19 cellular contexts compared by ENCODE assay signal in genomic region chr10:110779489-110779888, GRCh38.
DNase-seq lines count a peak whose midpoint lies in the region; ATAC-seq lines count a peak whose summit lies in the region.
"Had no signal": no experiment of that assay in that cellular context is flagged by ENCODE, and none has a peak within 500 bp of the region (broad histone marks: within the 10 kb centered on the region; RNA-seq: fewer than 3 reads in every experiment).

No MANE protein-coding gene starts in this region.

- ATAC-seq in activated T-cell treated with anti-CD3 and anti-CD28 coated beads, Interleukin-2, amount 50 U/mL, for 4 hours: peak in 1 of 2 donors; percentile 56
- peak; percentile 65 for ATAC-seq in HG02885 (IDR thresholded peaks at IDR 0.05; ENCODE audit: poor library complexity, unreplicated experiment)
- ATAC-seq: body of pancreas, foreskin keratinocyte, lower lobe of right lung had no signal

- no peak overlapping the region for H3K27ac ChIP-seq in mesenchymal stem cell (ENCODE audit: low read length, poor library complexity, severe bottlenecking)
- H3K27ac ChIP-seq: body of pancreas, C4-2B, foreskin keratinocyte, lower lobe of right lung, PC-9, suprapubic skin, uterus had no signal

- H3K4ac ChIP-seq in mesenchymal stem cell (ENCODE audit: low read depth in 1 of 2, low read length in 2 of 2): no peak overlapping the region

- H3K4me2 ChIP-seq in mesenchymal stem cell (ENCODE audit: low read length, poor library complexity, severe bottlenecking): no peak overlapping the region
- H3K4me2 ChIP-seq: PC-9 had no signal

- no peak overlapping the region for H2BK120ac ChIP-seq in mesenchymal stem cell (ENCODE audit: low read depth, low read length)

- in situ Hi-C loops in G401 (cut with HindIII; ENCODE audit: low sequenced_read_pairs): no loop called here

- WGBS in mesenchymal stem cell: 93% methylated on average over 3 of the region's 3 CpGs

- H2BK12ac ChIP-seq in mesenchymal stem cell (ENCODE audit: low read length in 2 of 2): no peak overlapping the region

- H3K9ac ChIP-seq in mesenchymal stem cell (ENCODE audit: low read length): no peak overlapping the region

- DNase-seq in activated T-cell treated with anti-CD3 and anti-CD28 coated beads, Interleukin-2, amount 50 U/mL, for 4 hours: peak; percentile 21
- no peak for DNase-seq in activated T-cell treated with anti-CD3 and anti-CD28 coated beads for 4 hours
- peak; percentile 46 for DNase-seq in G401 (ENCODE audit: low spot score)
- DNase-seq in cerebellar cortex (ENCODE audit: low spot score): peak; percentile 31
- DNase-seq in EL: no peak
- no peak for DNase-seq in mesenchymal stem cell
- DNase-seq: body of pancreas; effector CD8-positive, alpha-beta T cell; foreskin keratinocyte; HCEC 1CT; lower lobe of right lung; NCI-H187 treated with DMSO at 0.1 percent for 48 hours; NCI-H345; PC-9; SIG-M5; uterus had no signal

- H4K91ac ChIP-seq in mesenchymal stem cell (ENCODE audit: low read length): no peak overlapping the region

- no peak overlapping the region for H4K8ac ChIP-seq in mesenchymal stem cell (ENCODE audit: low read length)

- no peaks in the 10 kb centered on the region for H3K36me3 ChIP-seq in mesenchymal stem cell (ENCODE audit: control insufficient read depth in 1 of 2, insufficient read depth in 2 of 2, low read depth in 1 of 2, low read length in 2 of 2)
- H3K36me3 ChIP-seq: lower lobe of right lung, suprapubic skin, uterus had no signal

- no peaks in the 10 kb centered on the region for H3K27me3 Mint-ChIP-seq in activated T-cell treated with anti-CD3 and anti-CD28 coated beads, Interleukin-2, amount 50 U/mL, for 4 hours (ENCODE audit: low read depth)

- H2BK15ac ChIP-seq in mesenchymal stem cell (ENCODE audit: low read depth, poor library complexity, severe bottlenecking): no peak overlapping the region

- H2BK5ac ChIP-seq in mesenchymal stem cell (ENCODE audit: low read depth, low read length, poor library complexity, severe bottlenecking): no peak overlapping the region

- H2AK5ac ChIP-seq in mesenchymal stem cell (ENCODE audit: low read length, severe bottlenecking): no peak overlapping the region

- H3K79me1 ChIP-seq in mesenchymal stem cell (replicated peaks; ENCODE audit: low read length, poor library complexity, severe bottlenecking): no peaks in the 10 kb centered on the region

- no peak overlapping the region for H3K4me3 ChIP-seq in mesenchymal stem cell (ENCODE audit: insufficient read depth in 1 of 2, low read depth in 1 of 2, low read length in 2 of 2)
- H3K4me3 ChIP-seq: body of pancreas, lower lobe of right lung, PC-9, suprapubic skin, uterus had no signal

- H3K4me1 ChIP-seq in mesenchymal stem cell (ENCODE audit: control insufficient read depth, insufficient read depth, low read depth, low read length): no peaks in the 10 kb centered on the region
- H3K4me1 ChIP-seq: foreskin keratinocyte, uterus had no signal

- peaks cover 2% of the 10 kb centered on the region for H3K9me3 Mint-ChIP-seq in activated T-cell treated with anti-CD3 and anti-CD28 coated beads, Interleukin-2, amount 50 U/mL, for 4 hours

- H3K4me1 Mint-ChIP-seq in activated T-cell treated with anti-CD3 and anti-CD28 coated beads, Interleukin-2, amount 50 U/mL, for 4 hours (ENCODE audit: low read depth): peaks cover 33% of the 10 kb centered on the region

- H3K4me3 Mint-ChIP-seq in activated T-cell treated with anti-CD3 and anti-CD28 coated beads, Interleukin-2, amount 50 U/mL, for 4 hours: no peak overlapping the region

- H2AFZ ChIP-seq in mesenchymal stem cell (ENCODE audit: low read depth, low read length): no peak overlapping the region
- H2AFZ ChIP-seq: PC-9 had no signal

- H3K18ac ChIP-seq in mesenchymal stem cell (ENCODE audit: low read depth in 1 of 2, low read length in 2 of 2): no peak overlapping the region

- no peaks in the 10 kb centered on the region for H3K36me3 Mint-ChIP-seq in activated T-cell treated with anti-CD3 and anti-CD28 coated beads, Interleukin-2, amount 50 U/mL, for 4 hours (ENCODE audit: insufficient read depth)

- no peaks in the 10 kb centered on the region for H3K9me3 ChIP-seq in mesenchymal stem cell (ENCODE audit: control insufficient read depth, low read length)
- H3K9me3 ChIP-seq: body of pancreas, lower lobe of right lung, suprapubic skin, uterus had no signal

- no peak overlapping the region for H3K23ac ChIP-seq in mesenchymal stem cell (ENCODE audit: low read length in 2 of 2)

- no peak overlapping the region for H3K14ac ChIP-seq in mesenchymal stem cell (ENCODE audit: low read length in 2 of 2)

- peaks cover 12 to 32% of the 10 kb centered on the region in 2 experiments for H3K27me3 ChIP-seq in mesenchymal stem cell (ENCODE audit: control insufficient read depth in 1 of 2, insufficient read depth in 1 of 2, low read length in 2 of 2)
- H3K27me3 ChIP-seq: body of pancreas, suprapubic skin, uterus had no signal

Comparison
In these comparisons a context has a peak if more than half of its experiments do, and no peak if none do; other contexts are left out.
1. DNase-seq: peak in activated T-cell treated with anti-CD3 and anti-CD28 coated beads, Interleukin-2, amount 50 U/mL, for 4 hours (single experiment), G401 (single experiment) and cerebellar cortex (single experiment); none in activated T-cell treated with anti-CD3 and anti-CD28 coated beads for 4 hours (single experiment), EL (single experiment) and mesenchymal stem cell (single experiment).